In genomic region chr7:50270531-50271018, GRCh38 we compare ENCODE assay signal across 16 cellular contexts. TPM values are rescaled to one million over a fixed set of nuclear protein-coding genes. Genes with fewer than 3 reads are reported as not detected.
DNase-seq lines count a peak whose midpoint lies in the region; ATAC-seq, FAIRE-seq and TF ChIP-seq lines count a peak whose summit lies in the region.
"Had no signal": no experiment of that assay in that cellular context is flagged by ENCODE, and none has a peak within 500 bp of the region (broad histone marks: within the 10 kb centered on the region; RNA-seq: fewer than 3 reads in every experiment).

No MANE protein-coding gene starts in this region.

- no peaks in the 10 kb centered on the region for H3K4me1 ChIP-seq in small intestine (ENCODE audit: control insufficient read depth in 2 of 2, insufficient read depth in 1 of 2, low read depth in 1 of 2, low read length in 1 of 2)
- peaks cover 0 to 46% (median 0%) of the 10 kb centered on the region in 9 donors for H3K4me1 ChIP-seq in heart right ventricle

- TF ChIP-seq CTCF in lower leg skin (IDR thresholded peaks at IDR 0.05) (no peak), heart right ventricle (IDR thresholded peaks at IDR 0.05) (no peak)

- ATAC-seq in GM21737 (IDR thresholded peaks at IDR 0.05; ENCODE audit: unreplicated experiment) (peak; percentile 15), esophagus mucosa (no peak), heart right ventricle (no peak)
- ATAC-seq: activated CD4-positive, alpha-beta T cell treated with anti-CD3 and anti-CD28 coated beads for 36 hours had no signal

- H3K4me3 Mint-ChIP-seq in activated CD4-positive, alpha-beta T cell treated with anti-CD3 and anti-CD28 coated beads, Interleukin-2, amount 10 ng/mL, durations not matched to agents 24 days and 14 days, result no peak overlapping the region
- H3K4me3 Mint-ChIP-seq: activated CD4-positive, alpha-beta T cell treated with anti-CD3 and anti-CD28 coated beads for 36 hours; neural crest cell had no signal

- H3K9me3 ChIP-seq in KOPT-K1 (ENCODE audit: insufficient read depth, low read length, poor library complexity, severe bottlenecking) (peaks cover 9% of the 10 kb centered on the region), small intestine (ENCODE audit: control insufficient read depth, low read depth) (no peaks in the 10 kb centered on the region), heart right ventricle (no peaks in the 10 kb centered on the region)
- H3K9me3 ChIP-seq: thoracic aorta had no signal

- H3K27ac Mint-ChIP-seq in activated CD4-positive, alpha-beta T cell treated with anti-CD3 and anti-CD28 coated beads, Interleukin-2, amount 10 ng/mL, durations not matched to agents 24 days and 14 days, result peak overlapping the region; percentile 39

- H3K27ac ChIP-seq in KOPT-K1 (ENCODE audit: low read depth, low read length, poor library complexity, severe bottlenecking) (peak overlapping the region; percentile 98), small intestine (ENCODE audit: low read depth in 1 of 2, low read length in 1 of 2) (peak overlapping the region; percentile 5), heart right ventricle (peak overlapping the region in 1 of 10 donors; percentile 5)
- H3K27ac ChIP-seq: thoracic aorta had no signal

- no peak for TF ChIP-seq POLR2A in lower leg skin (IDR thresholded peaks at IDR 0.05)

- DNase-seq in activated CD4-positive, alpha-beta T cell treated with anti-CD3 and anti-CD28 coated beads, Interleukin-2, amount 10 ng/mL, durations not matched to agents 24 days and 14 days, result no peak
- no peak for DNase-seq in activated CD4-positive, alpha-beta T cell treated with anti-CD3 and anti-CD28 coated beads, Interleukin-2, amount 50 U/mL, for 1 hour
- DNase-seq in small intestine, result no peak
- DNase-seq in lower leg skin (ENCODE audit: low spot score in 2 of 2), result no peak
- no peak for DNase-seq in heart right ventricle
- DNase-seq: 8988T; activated CD4-positive, alpha-beta T cell treated with anti-CD3 and anti-CD28 coated beads for 36 hours; GOT3; SHP77 treated with DMSO at 0.1 percent for 48 hours had no signal

- peaks cover 8% of the 10 kb centered on the region for H3K36me3 Mint-ChIP-seq in activated CD4-positive, alpha-beta T cell treated with anti-CD3 and anti-CD28 coated beads, Interleukin-2, amount 10 ng/mL, durations not matched to agents 24 days and 14 days (ENCODE audit: low read depth)

- FAIRE-seq in small intestine (lab: Jason Lieb, UNC), result no peak

- WGBS in small intestine, 3 donors, result 66 to 75% (median 73%) methylated on average over 5 of the region's 5 CpGs
- 78 to 80% methylated on average over 5 of the region's 5 CpGs for WGBS in lower leg skin, 2 donors
- WGBS in heart right ventricle, 2 donors, result 73 to 78% methylated on average over 5 of the region's 5 CpGs

- H3K4me3 ChIP-seq in small intestine (ENCODE audit: low read depth in 1 of 2, low read length in 2 of 2) (no peak overlapping the region), lower leg skin (ENCODE audit: low read depth, poor library complexity, severe bottlenecking) (no peak overlapping the region), heart right ventricle (no peak overlapping the region)
- H3K4me3 ChIP-seq: thoracic aorta had no signal

- H3K27me3 Mint-ChIP-seq in activated CD4-positive, alpha-beta T cell treated with anti-CD3 and anti-CD28 coated beads, Interleukin-2, amount 10 ng/mL, durations not matched to agents 24 days and 14 days, result no peaks in the 10 kb centered on the region
- H3K27me3 Mint-ChIP-seq: activated CD4-positive, alpha-beta T cell treated with anti-CD3 and anti-CD28 coated beads for 36 hours had no signal

- H3K27me3 ChIP-seq in small intestine (ENCODE audit: control insufficient read depth in 2 of 2, insufficient read depth in 2 of 2, low read length in 2 of 2), result no peaks in the 10 kb centered on the region
- H3K27me3 ChIP-seq in heart right ventricle, result peaks cover 0 to 17% (median 0%) of the 10 kb centered on the region in 7 donors

- peaks cover 64% of the 10 kb centered on the region for H3K4me1 Mint-ChIP-seq in activated CD4-positive, alpha-beta T cell treated with anti-CD3 and anti-CD28 coated beads, Interleukin-2, amount 10 ng/mL, durations not matched to agents 24 days and 14 days
- H3K4me1 Mint-ChIP-seq: neural crest cell had no signal

- H3K9me3 Mint-ChIP-seq in activated CD4-positive, alpha-beta T cell treated with anti-CD3 and anti-CD28 coated beads, Interleukin-2, amount 10 ng/mL, durations not matched to agents 24 days and 14 days, result no peaks in the 10 kb centered on the region
- H3K9me3 Mint-ChIP-seq: neural crest cell had no signal

- H3K36me3 ChIP-seq in KOPT-K1 (ENCODE audit: insufficient read depth, low read length), result no peaks in the 10 kb centered on the region
- no peaks in the 10 kb centered on the region for H3K36me3 ChIP-seq in small intestine (ENCODE audit: control insufficient read depth in 2 of 2, insufficient read depth in 2 of 2, low read length in 2 of 2)
- H3K36me3 ChIP-seq in heart right ventricle, result no peaks in the 10 kb centered on the region
- H3K36me3 ChIP-seq: thoracic aorta had no signal

- intact Hi-C loops in activated CD4-positive, alpha-beta T cell treated with anti-CD3 and anti-CD28 coated beads, Interleukin-2, amount 10 ng/mL, durations not matched to agents 24 days and 14 days (cut with micrococcal nuclease), result no loop called here
- intact Hi-C loops in lower leg skin (cut with DNase I; ENCODE audit: low total_unique reads) (no loop called here), heart right ventricle (cut with DNase I) (no loop called here)

RNA-seq across cellular contexts. Expression of gene IKZF1, which starts 33.9 kb away (rescaled TPM):
- 282 and 292 TPM in 2 replicates for total RNA-seq in activated CD4-positive, alpha-beta T cell treated with anti-CD3 and anti-CD28 coated beads, Interleukin-2, amount 10 ng/mL, durations not matched to agents 24 days and 14 days
- 1 to 10 TPM; 1.8 to 5.9 (median 3.0) TPM for polyA plus RNA-seq in small intestine
- 2.1 TPM for total RNA-seq in esophagus mucosa
- 10 to 100 TPM in 1 of 4 donors, 1 to 10 TPM in 3; 5.3 to 10.8 (median 7.6) TPM for total RNA-seq in lower leg skin
- 10 to 100 TPM in 1 of 10 donors, 1 to 10 TPM in 7, under 1 TPM in 2; 0.88 to 20.2 (median 1.9) TPM for total RNA-seq in heart right ventricle
- under 1 TPM; 0.46 to 0.51 TPM for polyA plus RNA-seq in heart right ventricle
- total RNA-seq: epithelial cell of proximal tubule, HT1080 had no signal

Comparison
In these comparisons a context has a peak if more than half of its experiments do, and no peak if none do; other contexts are left out.
1. RNA of gene IKZF1, which starts 33.9 kb away (total RNA-seq): 282 to 292 TPM in activated CD4-positive, alpha-beta T cell treated with anti-CD3 and anti-CD28 coated beads, Interleukin-2, amount 10 ng/mL, durations not matched to agents 24 days and 14 days; 5.3 to 10.8 TPM in lower leg skin, 2.1 TPM in esophagus mucosa (single experiment) and 0.88 to 20.2 TPM in heart right ventricle; every median in the first group is over 10 times any median in the second.